18 cellular contexts compared by ENCODE assay signal in the genomic region with DNA sequence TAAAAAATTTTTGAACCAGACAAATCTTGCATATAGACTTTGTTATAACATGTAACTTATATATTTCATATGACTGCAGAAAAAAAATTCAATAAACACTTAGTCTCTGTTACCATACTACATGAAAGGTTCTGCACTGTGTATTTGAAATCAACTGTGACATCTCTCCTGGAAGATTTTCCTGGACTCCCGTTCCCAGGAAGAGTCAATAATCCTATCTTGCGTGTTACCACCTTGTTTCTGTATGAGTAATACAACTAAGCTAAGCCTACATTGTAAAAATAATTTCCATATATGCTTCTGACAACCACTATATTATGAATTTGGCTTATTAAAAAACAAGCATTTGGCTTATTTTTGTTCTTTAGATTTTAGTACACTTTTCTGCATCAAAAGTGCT.
DNase-seq lines count a peak whose midpoint lies in the region; ATAC-seq and TF ChIP-seq lines count a peak whose summit lies in the region.
"Had no signal": no experiment of that assay in that cellular context is flagged by ENCODE, and none has a peak within 500 bp of the region (broad histone marks: within the 10 kb centered on the region; RNA-seq: fewer than 3 reads in every experiment).

No MANE protein-coding gene starts in this region.

- peak; percentile 27 for DNase-seq in NCI-H187 treated with DMSO at 0.1 percent for 48 hours (lab: John Stamatoyannopoulos, UW)
- no peak for DNase-seq in RWPE2 (ENCODE audit: low spot score)
- no peak for DNase-seq in smooth muscle cell (lab: John Stamatoyannopoulos, UW; ENCODE audit: unreplicated experiment)
- no peak for DNase-seq in substantia nigra (lab: John Stamatoyannopoulos, UW)
- DNase-seq in stomach: no peak
- DNase-seq in activated T-cell treated with anti-CD3 and anti-CD28 coated beads, Interleukin-2, amount 50 U/mL, for 48 hours: no peak
- DNase-seq: Caco-2; CD4-positive, CD25-positive, alpha-beta regulatory T cell; CD8-positive, alpha-beta T cell; DMS153; DMS79 treated with DMSO at 0.1 percent for 48 hours; GF-D8; H9 had no signal

- TF ChIP-seq CTCF in RWPE2 (IDR thresholded peaks at IDR 0.05; ENCODE audit: poor library complexity, severe bottlenecking): no peak
- no peak for TF ChIP-seq CTCF in smooth muscle cell (IDR thresholded peaks at IDR 0.05; ENCODE audit: borderline replicate concordance, insufficient read depth, poor library complexity, severe bottlenecking)
- no peak for TF ChIP-seq CTCF in stomach (IDR thresholded peaks at IDR 0.05)

- intact Hi-C loops in stomach (cut with DNase I; ENCODE audit: low total_unique reads): no loop called here

- H3K79me2 ChIP-seq in smooth muscle cell (ENCODE audit: low read depth): no peaks in the 10 kb centered on the region

- no peaks in the 10 kb centered on the region for H3F3A ChIP-seq in smooth muscle cell (ENCODE audit: low read depth)

- ATAC-seq in RWPE2 (ENCODE audit: low read depth) (peak; percentile 53; the same call in 2 of the 3 replicates), SK-N-SH treated with all-trans-retinoic acid at 6 μM for 48 hours (peak; percentile 93)
- ATAC-seq: CD8-positive, alpha-beta T cell; GM23338; HCT116 had no signal

- H4K20me1 ChIP-seq in smooth muscle cell (ENCODE audit: low read depth): no peaks in the 10 kb centered on the region
- H4K20me1 ChIP-seq: BLaER1 had no signal

- no peak overlapping the region for H3K4me3 ChIP-seq in RWPE2 (ENCODE audit: severe bottlenecking)
- H3K4me3 ChIP-seq in smooth muscle cell: no peak overlapping the region
- no peak overlapping the region for H3K4me3 ChIP-seq in stomach
- H3K4me3 ChIP-seq: BLaER1, GM23338 had no signal

- H3K4me1 ChIP-seq in RWPE2 (ENCODE audit: insufficient read depth, poor library complexity, severe bottlenecking) (peaks cover 15% of the 10 kb centered on the region), smooth muscle cell (ENCODE audit: low read depth) (no peaks in the 10 kb centered on the region), stomach (no peaks in the 10 kb centered on the region)
- H3K4me1 ChIP-seq: BLaER1, Caco-2 had no signal

- no peak for TF ChIP-seq EP300 in stomach (IDR thresholded peaks at IDR 0.05)

- H3K9me3 ChIP-seq in RWPE2 (ENCODE audit: severe bottlenecking): no peaks in the 10 kb centered on the region
- H3K9me3 ChIP-seq in smooth muscle cell (replicated peaks; ENCODE audit: low read depth): no peaks in the 10 kb centered on the region
- no peaks in the 10 kb centered on the region for H3K9me3 ChIP-seq in stomach
- H3K9me3 ChIP-seq: BLaER1 had no signal

- H3K27me3 ChIP-seq in RWPE2 (ENCODE audit: insufficient read depth, poor library complexity, severe bottlenecking) (no peaks in the 10 kb centered on the region), smooth muscle cell (ENCODE audit: low read depth) (no peaks in the 10 kb centered on the region), stomach (no peaks in the 10 kb centered on the region)
- H3K27me3 ChIP-seq: BLaER1 had no signal

- no peak overlapping the region for H3K4me2 ChIP-seq in smooth muscle cell
- H3K4me2 ChIP-seq: BLaER1, GM23338 had no signal

- no peak overlapping the region for H3K9ac ChIP-seq in smooth muscle cell (ENCODE audit: low read depth)
- H3K9ac ChIP-seq: BLaER1 had no signal

- H3K27ac ChIP-seq in RWPE2 (ENCODE audit: poor library complexity, severe bottlenecking) (no peak overlapping the region), smooth muscle cell (ENCODE audit: low read depth) (peak overlapping the region; percentile 37), substantia nigra (ENCODE audit: low read depth, low read length, poor library complexity, severe bottlenecking) (no peak overlapping the region), stomach (no peak overlapping the region)
- H3K27ac ChIP-seq: BLaER1, C4-2B had no signal

- WGBS in smooth muscle cell (ENCODE audit: low lambda C conversion rate): 54% methylated on average over 2 of the region's 2 CpGs
- WGBS in stomach, 5 donors: 66 to 77% (median 70%) methylated on average over 2 of the region's 2 CpGs

- no peak overlapping the region for H2AFZ ChIP-seq in smooth muscle cell (ENCODE audit: low read depth)
- H2AFZ ChIP-seq: GM23338 had no signal

- no peaks in the 10 kb centered on the region for H3K36me3 ChIP-seq in RWPE2 (ENCODE audit: low read depth)
- no peaks in the 10 kb centered on the region for H3K36me3 ChIP-seq in smooth muscle cell (ENCODE audit: low read depth)
- H3K36me3 ChIP-seq in stomach: no peaks in the 10 kb centered on the region
- H3K36me3 ChIP-seq: BLaER1 had no signal

- TF ChIP-seq POLR2A in stomach (IDR thresholded peaks at IDR 0.05): no peak

TF ChIP-seq in SK-N-SH treated with all-trans-retinoic acid at 6 μM for 48 hours, 23 proteins besides CTCF, POLR2A, EP300 and RAD21:
- TF ChIP-seq TOX (CRISPR knock-in tag; IDR thresholded peaks at IDR 0.05; ENCODE audit: borderline replicate concordance) (peak; percentile 98), OSR1 (CRISPR knock-in tag; IDR thresholded peaks at IDR 0.05) (peak; percentile 95), ZC3H10 (CRISPR knock-in tag; IDR thresholded peaks at IDR 0.05) (peak; percentile 99), BACH2 (CRISPR knock-in tag; IDR thresholded peaks at IDR 0.05; ENCODE audit: borderline replicate concordance) (no peak), RARB (CRISPR knock-in tag; IDR thresholded peaks at IDR 0.05) (peak; percentile 68; the same call in 1 of the 2 replicates), ZNF8 (CRISPR knock-in tag; IDR thresholded peaks at IDR 0.05) (no peak)
